ENCODE assay signal across 22 cellular contexts in the genomic region with DNA sequence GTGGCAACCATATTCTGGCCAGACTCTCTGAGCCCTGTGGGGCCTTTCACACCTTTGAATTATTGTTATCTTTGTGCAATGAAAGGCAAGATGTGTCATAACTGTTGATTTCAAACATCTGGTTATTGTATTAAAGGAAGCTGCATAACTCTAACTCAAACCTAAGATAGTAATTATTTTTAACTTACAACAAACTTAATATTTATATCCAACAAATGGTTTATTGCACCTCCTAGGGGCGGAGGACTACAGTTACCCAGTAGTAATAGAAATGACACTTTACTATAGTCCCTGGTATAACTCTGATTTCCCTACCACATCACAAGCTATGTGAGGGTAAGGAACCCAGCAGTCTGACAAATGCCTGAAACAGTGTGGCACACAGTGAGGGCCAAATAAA.
"Had no signal": no experiment of that assay in that cellular context is flagged by ENCODE, and none has a peak within 500 bp of the region (broad histone marks: within the 10 kb centered on the region; RNA-seq: fewer than 3 reads in every experiment).

No MANE protein-coding gene starts in this region.

- H3K27me3 Mint-ChIP-seq: activated naive CD4-positive, alpha-beta T cell treated with anti-CD3 and anti-CD28 coated beads, Interleukin-2, amount 50 U/mL, for 24 hours; natural killer cell treated with Interleukin-12 subunit alpha and Interleukin-12 subunit beta and Interleukin-15 and Interleukin-18, amount 100 ng/mL, for 72 hours had no signal

- H3K36me3 Mint-ChIP-seq: activated naive CD4-positive, alpha-beta T cell treated with anti-CD3 and anti-CD28 coated beads, Interleukin-2, amount 50 U/mL, for 24 hours; natural killer cell treated with Interleukin-12 subunit alpha and Interleukin-12 subunit beta and Interleukin-15 and Interleukin-18, amount 100 ng/mL, for 72 hours; type B pancreatic cell had no signal

- H3K4me1 ChIP-seq: colonic mucosa, esophagus squamous epithelium, gastroesophageal sphincter, heart left ventricle, left lung, prostate gland, right atrium auricular region had no signal

- H3K27me3 ChIP-seq: colonic mucosa, dorsolateral prefrontal cortex, esophagus squamous epithelium, gastroesophageal sphincter, heart left ventricle, left lung, neutrophil, ovary, right atrium auricular region had no signal

- ATAC-seq: gastroesophageal sphincter; heart left ventricle; left lung; natural killer cell treated with Interleukin-12 subunit alpha and Interleukin-12 subunit beta and Interleukin-15 and Interleukin-18, amount 100 ng/mL, for 72 hours had no signal

- H3K36me3 ChIP-seq: colonic mucosa, esophagus squamous epithelium, gastroesophageal sphincter, heart left ventricle, left lung, neutrophil, ovary, prostate gland, right atrium auricular region, thoracic aorta had no signal

- DNase-seq: activated gamma-delta T cell treated with Interleukin-2 at 50 U/mL for 16 hours; activated T-cell treated with anti-CD3 and anti-CD28 coated beads, Interleukin-2, amount 50 U/mL, for 1 hour; aorta; central memory CD4-positive, alpha-beta T cell; colonic mucosa; dorsolateral prefrontal cortex; esophagus squamous epithelium; heart left ventricle; left lung; midbrain; ovary; stimulated activated CD4-positive, alpha-beta T cell treated with anti-CD3 and anti-CD28 coated beads, Interleukin-4, amount 100 ng/mL, for 24 hours; stimulated activated naive CD4-positive, alpha-beta T cell treated with Interleukin-2 at 50 U/mL for 16 hours had no signal

- H3K4me3 ChIP-seq: colonic mucosa, dorsolateral prefrontal cortex, esophagus squamous epithelium, gastroesophageal sphincter, heart left ventricle, left lung, ovary, prostate gland, right atrium auricular region, thoracic aorta had no signal

- H3K9me3 ChIP-seq: colonic mucosa, esophagus squamous epithelium, gastroesophageal sphincter, heart left ventricle, left lung, neutrophil, ovary, prostate gland, right atrium auricular region, thoracic aorta had no signal

- H3K4me3 Mint-ChIP-seq: activated naive CD4-positive, alpha-beta T cell treated with anti-CD3 and anti-CD28 coated beads, Interleukin-2, amount 50 U/mL, for 24 hours; natural killer cell treated with Interleukin-12 subunit alpha and Interleukin-12 subunit beta and Interleukin-15 and Interleukin-18, amount 100 ng/mL, for 72 hours; type B pancreatic cell had no signal

- H3K27ac ChIP-seq: colonic mucosa, dorsolateral prefrontal cortex, esophagus squamous epithelium, gastroesophageal sphincter, heart left ventricle, left lung, neutrophil, ovary, prostate gland, right atrium auricular region, thoracic aorta, VCaP had no signal

- H3K27ac Mint-ChIP-seq: activated naive CD4-positive, alpha-beta T cell treated with anti-CD3 and anti-CD28 coated beads, Interleukin-2, amount 50 U/mL, for 24 hours; natural killer cell treated with Interleukin-12 subunit alpha and Interleukin-12 subunit beta and Interleukin-15 and Interleukin-18, amount 100 ng/mL, for 72 hours; type B pancreatic cell had no signal
